In the genomic region with DNA sequence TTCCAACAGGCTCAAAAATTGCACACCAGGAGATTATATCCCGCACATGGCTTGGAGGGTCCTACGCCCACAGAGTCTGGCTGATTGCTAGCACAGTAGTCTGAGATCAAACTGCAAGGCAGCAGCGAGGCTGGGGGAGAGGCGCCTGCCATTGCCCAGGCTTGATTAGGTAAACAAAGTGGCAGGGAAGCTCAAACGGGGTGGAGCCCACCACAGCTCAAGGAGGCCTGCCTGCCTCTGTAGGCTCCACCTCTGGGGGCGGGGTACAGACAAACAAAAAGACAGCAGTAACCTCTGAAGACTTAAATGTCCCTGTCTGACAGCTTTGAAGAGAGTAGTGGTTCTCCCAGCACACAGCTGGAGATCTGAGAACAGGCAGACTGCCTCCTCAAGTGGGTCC, we compare ENCODE assay signal across 2 cellular contexts. TPM values are rescaled to one million over a fixed set of nuclear protein-coding genes. Genes with fewer than 3 reads are reported as not detected.
"Had no signal": no experiment of that assay in that cellular context is flagged by ENCODE, and none has a peak within 500 bp of the region (broad histone marks: within the 10 kb centered on the region; RNA-seq: fewer than 3 reads in every experiment).

No MANE protein-coding gene starts in this region.

RNA-seq across cellular contexts. Expression of a gene that starts 19.3 kb away (rescaled TPM):
- total RNA-seq: G401, GM12878 had no signal
- polyA plus RNA-seq: GM12878 had no signal
